ENCODE assay signal across 24 cellular contexts in the genomic region with DNA sequence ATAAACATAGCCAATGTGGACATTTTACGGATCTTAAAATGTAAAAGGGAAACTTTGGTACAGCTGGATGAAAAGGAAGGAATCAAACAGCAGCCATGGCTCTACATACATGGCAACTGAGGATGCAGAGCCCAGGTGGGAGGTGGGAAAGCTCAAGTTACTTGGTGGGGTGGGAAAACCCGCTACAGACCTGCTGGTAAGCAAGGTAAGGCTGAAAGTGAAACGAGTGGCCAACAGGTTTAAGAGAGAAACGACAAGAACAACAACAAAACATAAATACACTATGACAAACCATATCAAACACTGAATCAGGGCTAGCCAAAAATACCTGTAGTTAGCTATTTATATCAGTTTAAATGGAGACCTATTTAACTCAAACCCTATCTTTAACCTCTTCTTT.
"Had no signal": no experiment of that assay in that cellular context is flagged by ENCODE, and none has a peak within 500 bp of the region (broad histone marks: within the 10 kb centered on the region; RNA-seq: fewer than 3 reads in every experiment).

No MANE protein-coding gene starts in this region.

- ATAC-seq: K562, PC-3 had no signal

- H3K4me1 ChIP-seq: Peyer's patch, SJSA1 had no signal

- H3K36me3 ChIP-seq: Peyer's patch, SJSA1 had no signal

- H3K27ac ChIP-seq: HL-60, KMS-11, Peyer's patch, SJSA1, SK-N-MC had no signal

- H3K4me3 ChIP-seq: K562, Peyer's patch, SJSA1, SK-N-MC had no signal

- FAIRE-seq: HTR-8/SVneo, K562 had no signal

- H3K27ac Mint-ChIP-seq: IgD-negative memory B cell had no signal

- H3K4me2 ChIP-seq: KMS-11 had no signal

- H3K9me3 ChIP-seq: Peyer's patch, SJSA1 had no signal

- DNase-seq: NCI-H1092; NCI-H1105 treated with DMSO at 0.1 percent for 48 hours; NCI-H1417 treated with DMSO at 0.1 percent for 48 hours; NCI-H146; NCI-H1694 treated with DMSO at 0.1 percent for 48 hours; NCI-H1930; NCI-H2081; NCI-H2107; NCI-H2227 treated with DMSO at 0.1 percent for 48 hours; NCI-H524; NCI-H69; NCI-H774; NK-92 treated with Interleukin-12 subunit alpha and Interleukin-12 subunit beta, amount 100 ng/mL, for 24 hours; PC-3; Peyer's patch; Right ventricle myocardium superior; SIG-M5 had no signal

- H3K4me3 Mint-ChIP-seq: IgD-negative memory B cell had no signal

- H3K27me3 Mint-ChIP-seq: IgD-negative memory B cell had no signal

- H3K36me3 Mint-ChIP-seq: IgD-negative memory B cell had no signal

- H3K4me1 Mint-ChIP-seq: IgD-negative memory B cell had no signal

- H3K9ac ChIP-seq: KMS-11 had no signal

- H3K27me3 ChIP-seq: Peyer's patch, SJSA1 had no signal
